In the genomic region with DNA sequence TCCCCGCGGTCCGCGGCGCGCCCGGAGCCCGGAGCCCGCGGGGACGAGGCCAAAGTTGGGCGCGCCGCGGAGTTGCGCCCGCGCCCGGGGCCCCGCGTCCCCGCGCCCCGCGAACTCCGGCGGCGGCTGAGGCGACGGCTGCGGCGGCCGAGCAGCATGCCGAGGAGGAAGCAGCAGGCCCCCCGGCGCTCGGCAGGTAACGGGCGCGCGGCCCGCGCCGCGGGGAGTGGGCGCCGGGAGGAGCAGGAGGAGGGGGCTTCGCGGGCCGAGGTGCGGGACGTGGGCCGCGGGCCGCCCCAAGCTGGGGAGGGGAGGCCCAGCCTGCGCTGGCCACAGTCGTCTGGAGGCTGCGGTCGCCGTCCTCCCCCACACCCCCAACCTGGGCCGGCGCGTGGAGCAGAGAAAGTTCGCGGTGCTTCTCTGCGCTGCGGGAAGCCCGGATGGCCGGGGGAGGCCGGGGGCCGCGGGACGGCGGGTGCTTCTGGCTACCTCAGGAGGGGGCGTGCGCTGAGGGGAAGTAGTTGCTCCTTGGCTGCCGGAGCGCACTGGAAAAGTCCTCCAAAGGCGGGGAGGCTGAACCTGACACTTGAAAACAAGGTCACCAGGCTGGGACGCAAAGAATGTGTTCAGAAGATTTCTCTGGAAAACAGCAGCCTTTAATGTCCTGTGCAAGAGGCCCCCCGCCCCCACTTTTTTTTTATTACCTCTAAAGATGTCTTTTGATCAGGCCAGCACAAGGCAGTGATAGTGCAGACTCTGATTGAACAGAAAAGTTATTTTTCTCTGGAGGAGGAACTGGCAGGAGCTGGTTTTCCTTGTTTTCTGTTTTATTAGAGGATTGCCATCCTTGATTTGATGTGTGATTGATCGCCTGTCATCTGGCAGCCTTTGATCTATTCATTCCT, we compare ENCODE assay signal across 8 cellular contexts. TPM values are rescaled to one million over a fixed set of nuclear protein-coding genes. Genes with fewer than 3 reads are reported as not detected.
DNase-seq lines count a peak whose midpoint lies in the region; ATAC-seq, FAIRE-seq and TF ChIP-seq lines count a peak whose summit lies in the region.

No MANE protein-coding gene starts in this region.

- POLR2A ChIA-PET in PC-9 (lab: Charles Lee; ENCODE audit: unreplicated experiment): no interaction called here

- no peaks in the 10 kb centered on the region for H3K9me3 ChIP-seq in PC-9 (ENCODE audit: insufficient read depth, low read depth)
- H3K9me3 ChIP-seq in body of pancreas: no peaks in the 10 kb centered on the region
- H3K9me3 ChIP-seq in keratinocyte (ENCODE audit: control insufficient read depth, low read depth, low read length): no peaks in the 10 kb centered on the region

- H3K36me3 ChIP-seq in GM06990 (ENCODE audit: control insufficient read depth, insufficient read depth, low read length) (no peaks in the 10 kb centered on the region), PC-9 (ENCODE audit: low read depth) (no peaks in the 10 kb centered on the region), body of pancreas (replicated peaks in 1 of 2; ENCODE audit: insufficient read depth in 1 of 2, low read depth in 2 of 2) (no peaks in the 10 kb centered on the region), keratinocyte (ENCODE audit: control insufficient read depth in 2 of 2, extremely low read depth in 1 of 2, insufficient read depth in 2 of 2, low read length in 2 of 2) (no peaks in the 10 kb centered on the region)

- BruUV-seq in PC-9 (replicated peaks; lab: Mats Ljungman, UMichigan): no TSS peak

- ATAC-seq in body of pancreas (no peak), HG03378 (IDR thresholded peaks at IDR 0.05; ENCODE audit: unreplicated experiment) (no peak), GM21381 (IDR thresholded peaks at IDR 0.05; ENCODE audit: unreplicated experiment) (no peak)

- H3K27ac ChIP-seq in PC-9 (no peak overlapping the region), body of pancreas (peak overlapping the region; percentile 52 to 82 (median 68)), keratinocyte (ENCODE audit: control insufficient read depth, insufficient read depth, low read length) (peak overlapping the region; percentile 11)

- peaks cover 27% of the 10 kb centered on the region for H3F3A ChIP-seq in PC-9 (ENCODE audit: insufficient read depth, low read depth)

- FAIRE-seq in keratinocyte (lab: Jason Lieb, UNC): no peak

- intact Hi-C loops in PC-9 (cut with micrococcal nuclease; ENCODE audit: unreplicated experiment): loop anchor here (2.0 kb wide), 1 partner anchor 141 kb away; no protein-coding TSS in a partner anchor
- intact Hi-C loops in body of pancreas (cut with DNase I): no loop called here

- TF ChIP-seq POLR2A in body of pancreas (IDR thresholded peaks at IDR 0.05): peak in 2 of 3 donors; percentile 12 to 35

- H3K79me2 ChIP-seq in PC-9 (ENCODE audit: low read depth) (peaks cover 15% of the 10 kb centered on the region), keratinocyte (ENCODE audit: control insufficient read depth, insufficient read depth, low read length) (peaks cover 22% of the 10 kb centered on the region)

- peaks cover 31% of the 10 kb centered on the region for H3K4me1 ChIP-seq in PC-9 (replicated peaks; ENCODE audit: insufficient read depth)
- peaks cover 45% of the 10 kb centered on the region for H3K4me1 ChIP-seq in body of pancreas
- peaks cover 12% of the 10 kb centered on the region for H3K4me1 ChIP-seq in keratinocyte (ENCODE audit: control insufficient read depth, extremely low read depth, insufficient read depth, low read length)

- TF ChIP-seq CTCF in GM06990 (IDR thresholded peaks at IDR 0.05; ENCODE audit: insufficient read depth, low read length, poor library complexity, severe bottlenecking): no peak
- TF ChIP-seq CTCF in PC-9 (conservative IDR thresholded peaks at IDR 0.05): no peak
- TF ChIP-seq CTCF in body of pancreas (IDR thresholded peaks at IDR 0.05): no peak
- TF ChIP-seq CTCF in keratinocyte (optimal IDR thresholded peaks at IDR 0.05 in 1 of 3, IDR thresholded peaks at IDR 0.05 in 1 of 3, conservative IDR thresholded peaks at IDR 0.05 in 1 of 3; ENCODE audit: extremely low read depth in 1 of 3, insufficient read depth in 2 of 3, low read length in 3 of 3): no peak

- peaks cover 6% of the 10 kb centered on the region; the same call in 1 of the 2 replicates for H4K20me1 ChIP-seq in PC-9 (ENCODE audit: insufficient read depth)
- H4K20me1 ChIP-seq in keratinocyte (ENCODE audit: control insufficient read depth, extremely low read depth, insufficient read depth, low read length): no peaks in the 10 kb centered on the region

- 0 to 3% methylated on average over 10 to 72 of the region's 82 CpGs for WGBS in body of pancreas, 2 donors

- H3K4me3 ChIP-seq in GM06990 (replicated peaks; ENCODE audit: low read depth, low read length): peak overlapping the region; percentile 74
- H3K4me3 ChIP-seq in PC-9: peak overlapping the region; percentile 73
- H3K4me3 ChIP-seq in body of pancreas: peak overlapping the region in 1 of 2 donors; percentile 71
- peak overlapping the region; percentile 56 to 74 (median 73) for H3K4me3 ChIP-seq in keratinocyte (ENCODE audit: control insufficient read depth in 2 of 3, extremely low read depth in 1 of 3, insufficient read depth in 2 of 3, low read depth in 1 of 3, low read length in 3 of 3)

- no peaks in the 10 kb centered on the region for H3K9me1 ChIP-seq in keratinocyte (ENCODE audit: control insufficient read depth, extremely low read depth, insufficient read depth, low read length)

- peak; percentile 35 for DNase-seq in 8988T
- DNase-seq in GM06990 (ENCODE audit: extremely low read depth, insufficient read length): peak; percentile 58
- peak in 1 of 2 experiments; percentile 18 for DNase-seq in PC-9
- peak; percentile 36 to 54 (median 44) for DNase-seq in body of pancreas
- DNase-seq in keratinocyte (ENCODE audit: low read depth, low spot score): no peak
- peak; percentile 31 for DNase-seq in stimulated activated CD4-positive, alpha-beta T cell treated with anti-CD3 and anti-CD28 coated beads, Interleukin-4, amount 100 ng/mL, for 24 hours

- H3K4me2 ChIP-seq in PC-9 (peak overlapping the region; percentile 81), keratinocyte (ENCODE audit: control insufficient read depth, extremely low read depth, insufficient read depth, low read depth, low read length) (peak overlapping the region; percentile 74)

- dilution Hi-C loops in keratinocyte (cut with MboI; ENCODE audit: extremely low pct_ligation_motif_present, low sequenced_read_pairs): no loop called here

- peak overlapping the region; percentile 66 for H3K9ac ChIP-seq in keratinocyte (ENCODE audit: control insufficient read depth, extremely low read depth, insufficient read depth, low read length)

- H2AFZ ChIP-seq in PC-9 (peak overlapping the region; percentile 79), keratinocyte (ENCODE audit: control insufficient read depth, low read length) (peak overlapping the region; percentile 60)

- CTCF ChIA-PET in PC-9 (lab: Charles Lee): no interaction called here

- H3K27me3 ChIP-seq in GM06990 (replicated peaks; ENCODE audit: control insufficient read depth, insufficient read depth, low read length): no peaks in the 10 kb centered on the region
- H3K27me3 ChIP-seq in PC-9 (ENCODE audit: insufficient read depth, low read depth): no peaks in the 10 kb centered on the region
- H3K27me3 ChIP-seq in body of pancreas: no peaks in the 10 kb centered on the region
- H3K27me3 ChIP-seq in keratinocyte (ENCODE audit: control insufficient read depth, extremely low read depth, insufficient read depth, low read length): no peaks in the 10 kb centered on the region

- no peaks in the 10 kb centered on the region for H3K9me2 ChIP-seq in PC-9 (ENCODE audit: insufficient read depth)

RNA-seq across cellular contexts. Expression of gene TSHZ1, which starts 1.4 kb away (rescaled TPM):
- total RNA-seq in PC-9 (2021): 6.5 and 7.4 TPM in 2 replicates
- 10 to 100 TPM in 1 of 2 donors, 1 to 10 TPM in 1; 8.3 to 11.2 TPM for total RNA-seq in body of pancreas
- polyA plus RNA-seq in keratinocyte: 1.3 to 2.2 TPM (median 1.6 TPM) in 3 replicates
- polyA plus RNA-seq in keratinocyte (2011; ENCODE audit: low read depth): 2.9 TPM
- polyA plus RNA-seq in keratinocyte (2011; cell fraction: cytosol; rRNA removed): 1.9 and 2.4 TPM in 2 replicates
- 3.4 and 4.0 TPM in 2 replicates for polyA plus RNA-seq in keratinocyte (2011; cell fraction: nucleus; rRNA removed)
- 2.7 and 4.3 TPM in 2 replicates for polyA plus RNA-seq in keratinocyte (2012; ENCODE audit: low replicate concordance)
- 2.0 to 6.8 TPM (median 3.3 TPM) in 3 replicates for polyA minus RNA-seq in keratinocyte
- polyA minus RNA-seq in keratinocyte (2011; cell fraction: cytosol; rRNA and poly(A)+ RNA removed): 2.3 TPM
- polyA minus RNA-seq in keratinocyte (2011; cell fraction: nucleus; rRNA and poly(A)+ RNA removed): 2.0 and 3.4 TPM in 2 replicates

RNA-seq across cellular contexts. Expression of gene PTGR3, which starts 3.0 kb away (rescaled TPM):
- total RNA-seq in PC-9 (2021) (36.6 and 38.4 TPM in 2 replicates), body of pancreas (10 to 100 TPM in 1 of 2 donors, 1 to 10 TPM in 1; 8.9 to 26.5 TPM)
- 22.2 to 25.2 TPM (median 22.5 TPM) in 3 replicates for polyA plus RNA-seq in keratinocyte
- polyA plus RNA-seq in keratinocyte (2011; ENCODE audit: low read depth): 8.2 TPM
- polyA plus RNA-seq in keratinocyte (2011; cell fraction: cytosol; rRNA removed): 22.3 and 25.2 TPM in 2 replicates
- 25.0 and 27.0 TPM in 2 replicates for polyA plus RNA-seq in keratinocyte (2011; cell fraction: nucleus; rRNA removed)
- polyA plus RNA-seq in keratinocyte (2012; ENCODE audit: low replicate concordance): 14.8 and 17.2 TPM in 2 replicates
- 14.9 to 30.2 TPM (median 28.5 TPM) in 3 replicates for polyA minus RNA-seq in keratinocyte
- polyA minus RNA-seq in keratinocyte (2011; cell fraction: cytosol; rRNA and poly(A)+ RNA removed): 9.6 TPM
- polyA minus RNA-seq in keratinocyte (2011; cell fraction: nucleus; rRNA and poly(A)+ RNA removed): 9.0 and 14.8 TPM in 2 replicates
